26 cellular contexts compared by ENCODE assay signal in the genomic region with DNA sequence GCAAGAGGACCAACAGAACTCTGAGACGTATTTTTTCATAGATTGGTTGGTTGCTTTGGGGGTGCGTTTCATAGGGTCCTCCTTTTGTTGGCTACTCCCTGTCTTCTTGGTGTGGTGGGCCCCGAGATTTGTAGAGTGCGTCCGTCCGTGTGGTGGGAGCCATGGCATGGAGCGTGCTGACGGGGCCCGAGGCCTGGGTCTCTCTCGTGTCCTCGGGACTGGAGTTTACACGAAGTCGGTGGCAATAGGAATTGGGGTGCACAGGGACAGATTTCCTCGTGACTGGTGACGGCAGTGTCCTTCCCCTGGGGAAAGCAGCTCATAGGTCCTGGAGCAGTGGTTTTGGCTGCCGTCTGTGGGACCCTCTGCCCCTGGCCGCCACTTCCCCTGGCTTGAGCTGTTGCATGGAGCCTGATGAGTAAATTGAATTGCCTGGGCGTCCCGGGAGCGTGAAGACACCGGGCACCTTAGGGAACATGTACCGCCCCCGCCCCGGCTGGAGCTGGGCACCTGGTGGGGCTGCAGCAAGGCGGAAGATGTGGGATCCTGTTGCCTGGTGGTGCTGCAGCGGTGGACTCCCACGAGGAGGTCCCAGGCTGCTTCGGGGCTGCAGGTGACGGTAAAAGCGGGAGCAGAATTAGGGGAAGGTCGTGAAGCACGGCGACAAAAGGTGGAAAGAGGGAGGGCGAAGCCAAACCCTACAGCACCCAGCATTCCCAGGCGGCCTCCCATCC.
"Had no signal": no experiment of that assay in that cellular context is flagged by ENCODE, and none has a peak within 500 bp of the region (broad histone marks: within the 10 kb centered on the region; RNA-seq: fewer than 3 reads in every experiment).

No MANE protein-coding gene starts in this region.

- H3K4me1 Mint-ChIP-seq: activated CD4-positive, alpha-beta T cell treated with anti-CD3 and anti-CD28 coated beads for 36 hours; activated T-helper 17 cell treated with anti-CD3 and anti-CD28 coated beads, Interleukin-2, amount 50 U/mL, for 72 hours had no signal

- H3K4me1 ChIP-seq: esophagus squamous epithelium, gastroesophageal sphincter had no signal

- DNase-seq: activated CD4-positive, alpha-beta T cell treated with anti-CD3 and anti-CD28 coated beads for 36 hours; activated CD4-positive, alpha-beta T cell treated with anti-CD3 and anti-CD28 coated beads, Interleukin-2, amount 50 U/mL, for 1 hour; activated CD4-positive, alpha-beta T cell treated with anti-CD3 and anti-CD28 coated beads, Interleukin-2, amount 50 U/mL, for 48 hours; activated CD4-positive, CD25-positive, alpha-beta regulatory T cell; activated CD4-positive, CD25-positive, alpha-beta regulatory T cell treated with anti-CD3 and anti-CD28 coated beads, Interleukin-2, amount 50 U/mL, for 72 hours; activated CD8-positive, alpha-beta memory T cell treated with anti-CD3 and anti-CD28 coated beads for 24 hours; activated CD8-positive, alpha-beta T cell treated with anti-CD3 and anti-CD28 coated beads for 36 hours; activated effector memory CD4-positive, alpha-beta T cell treated with Interleukin-2 at 50 U/mL for 16 hours; activated gamma-delta T cell treated with Interleukin-2 at 50 U/mL for 16 hours; activated naive CD4-positive, alpha-beta T cell treated with anti-CD3 and anti-CD28 coated beads, Interleukin-2, amount 50 U/mL, for 16 hours; activated naive CD4-positive, alpha-beta T cell treated with Interleukin-2 at 50 U/mL for 16 hours; activated T-cell treated with anti-CD3 and anti-CD28 coated beads, Interleukin-2, amount 50 U/mL, for 4 hours; amniotic stem cell; anterior cingulate cortex; brain microvascular endothelial cell; cortex of kidney; dermis blood vessel endothelial cell; effector CD4-positive, alpha-beta T cell; effector memory CD8-positive, alpha-beta T cell; esophagus squamous epithelium; foreskin melanocyte; T-helper 2 cell had no signal

- H3K36me3 ChIP-seq: brain microvascular endothelial cell, esophagus squamous epithelium, gastroesophageal sphincter had no signal

- H3K27ac Mint-ChIP-seq: activated CD4-positive, alpha-beta T cell treated with anti-CD3 and anti-CD28 coated beads for 36 hours; activated CD8-positive, alpha-beta T cell treated with anti-CD3 and anti-CD28 coated beads for 36 hours; activated naive CD8-positive, alpha-beta T cell; activated T-helper 17 cell treated with anti-CD3 and anti-CD28 coated beads, Interleukin-2, amount 50 U/mL, for 72 hours; effector memory CD8-positive, alpha-beta T cell had no signal

- H3K36me3 Mint-ChIP-seq: activated naive CD8-positive, alpha-beta T cell had no signal

- H3K27me3 Mint-ChIP-seq: activated CD4-positive, alpha-beta T cell treated with anti-CD3 and anti-CD28 coated beads for 36 hours; activated CD8-positive, alpha-beta T cell treated with anti-CD3 and anti-CD28 coated beads for 36 hours; activated naive CD8-positive, alpha-beta T cell; activated T-helper 17 cell treated with anti-CD3 and anti-CD28 coated beads, Interleukin-2, amount 50 U/mL, for 72 hours; effector memory CD8-positive, alpha-beta T cell had no signal

- H3K9me3 Mint-ChIP-seq: activated T-helper 17 cell treated with anti-CD3 and anti-CD28 coated beads, Interleukin-2, amount 50 U/mL, for 72 hours; effector memory CD8-positive, alpha-beta T cell had no signal

- ATAC-seq: activated CD4-positive, alpha-beta T cell treated with anti-CD3 and anti-CD28 coated beads for 36 hours; activated CD8-positive, alpha-beta T cell treated with anti-CD3 and anti-CD28 coated beads for 36 hours; activated T-cell treated with anti-CD3 and anti-CD28 coated beads, Interleukin-2, amount 50 U/mL, for 4 hours; activated T-helper 17 cell treated with anti-CD3 and anti-CD28 coated beads, Interleukin-2, amount 50 U/mL, for 72 hours; effector memory CD8-positive, alpha-beta T cell; gastroesophageal sphincter had no signal

- H3K4me3 Mint-ChIP-seq: activated CD4-positive, alpha-beta T cell treated with anti-CD3 and anti-CD28 coated beads for 36 hours; activated CD8-positive, alpha-beta T cell treated with anti-CD3 and anti-CD28 coated beads for 36 hours; activated naive CD8-positive, alpha-beta T cell; activated T-cell treated with anti-CD3 and anti-CD28 coated beads, Interleukin-2, amount 50 U/mL, for 4 hours; activated T-helper 17 cell treated with anti-CD3 and anti-CD28 coated beads, Interleukin-2, amount 50 U/mL, for 72 hours; effector memory CD8-positive, alpha-beta T cell had no signal

- H3K27ac ChIP-seq: brain microvascular endothelial cell, epithelial cell of prostate, esophagus squamous epithelium, gastroesophageal sphincter had no signal

- H3K27me3 ChIP-seq: brain microvascular endothelial cell, esophagus squamous epithelium had no signal

- H3K4me3 ChIP-seq: esophagus squamous epithelium, gastroesophageal sphincter had no signal
